Comparison of ENCODE assay signal across 1 cellular context in the genomic region with DNA sequence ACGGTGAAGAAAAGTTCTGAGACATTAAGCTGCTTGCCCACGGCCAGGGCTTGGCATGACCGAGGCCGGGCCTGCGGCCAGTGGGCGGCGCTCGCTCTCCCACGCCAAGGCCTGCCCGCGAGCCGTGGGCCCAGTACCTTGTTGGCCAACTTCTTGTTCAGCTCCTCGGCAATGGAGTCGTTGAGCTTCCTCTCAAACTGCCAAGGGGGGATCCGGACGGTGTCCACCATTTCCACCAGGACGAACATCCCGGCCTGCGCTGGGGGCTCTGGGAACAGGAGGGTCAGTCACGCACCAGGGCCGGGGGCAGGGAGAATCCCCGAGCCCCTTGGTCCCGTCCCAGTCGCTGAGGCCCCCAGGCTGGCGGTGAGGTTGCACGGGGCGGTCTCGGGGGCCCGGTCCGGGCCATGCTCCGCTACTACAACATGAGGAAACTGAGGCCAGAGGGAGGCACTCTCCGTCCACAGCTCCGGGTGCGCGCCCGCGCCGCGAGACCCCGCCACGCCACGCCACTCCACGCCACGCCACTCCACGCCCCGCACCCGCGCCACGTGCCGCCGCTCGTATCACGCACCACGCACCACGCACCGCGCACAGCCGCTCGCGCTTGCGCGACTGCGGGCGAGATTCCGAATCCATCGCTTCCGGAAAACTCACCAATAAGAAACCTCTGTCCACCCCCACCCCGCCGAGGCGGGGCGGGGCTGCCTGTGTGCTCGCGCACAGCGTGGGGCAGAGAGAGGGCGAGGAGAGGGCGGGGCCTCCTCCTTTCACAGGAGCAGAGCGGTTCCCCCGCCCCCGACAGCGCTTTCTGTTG.
A peak's percentile ranks its signal among the peaks of the same experiment; 100 is the strongest.
TF ChIP-seq lines count a peak whose summit lies in the region.

A gene with protein sequence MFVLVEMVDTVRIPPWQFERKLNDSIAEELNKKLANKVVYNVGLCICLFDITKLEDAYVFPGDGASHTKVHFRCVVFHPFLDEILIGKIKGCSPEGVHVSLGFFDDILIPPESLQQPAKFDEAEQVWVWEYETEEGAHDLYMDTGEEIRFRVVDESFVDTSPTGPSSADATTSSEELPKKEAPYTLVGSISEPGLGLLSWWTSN (minus strand): TSS at position 617 of the 817 bp plus-strand sequence. CDS start 369 bp downstream, at position 248.

TF ChIP-seq in K562, 482 proteins besides CTCF, POLR2A, EP300 and RAD21 (continued from another document and continues in another):
- TF ChIP-seq, protein P1, sequence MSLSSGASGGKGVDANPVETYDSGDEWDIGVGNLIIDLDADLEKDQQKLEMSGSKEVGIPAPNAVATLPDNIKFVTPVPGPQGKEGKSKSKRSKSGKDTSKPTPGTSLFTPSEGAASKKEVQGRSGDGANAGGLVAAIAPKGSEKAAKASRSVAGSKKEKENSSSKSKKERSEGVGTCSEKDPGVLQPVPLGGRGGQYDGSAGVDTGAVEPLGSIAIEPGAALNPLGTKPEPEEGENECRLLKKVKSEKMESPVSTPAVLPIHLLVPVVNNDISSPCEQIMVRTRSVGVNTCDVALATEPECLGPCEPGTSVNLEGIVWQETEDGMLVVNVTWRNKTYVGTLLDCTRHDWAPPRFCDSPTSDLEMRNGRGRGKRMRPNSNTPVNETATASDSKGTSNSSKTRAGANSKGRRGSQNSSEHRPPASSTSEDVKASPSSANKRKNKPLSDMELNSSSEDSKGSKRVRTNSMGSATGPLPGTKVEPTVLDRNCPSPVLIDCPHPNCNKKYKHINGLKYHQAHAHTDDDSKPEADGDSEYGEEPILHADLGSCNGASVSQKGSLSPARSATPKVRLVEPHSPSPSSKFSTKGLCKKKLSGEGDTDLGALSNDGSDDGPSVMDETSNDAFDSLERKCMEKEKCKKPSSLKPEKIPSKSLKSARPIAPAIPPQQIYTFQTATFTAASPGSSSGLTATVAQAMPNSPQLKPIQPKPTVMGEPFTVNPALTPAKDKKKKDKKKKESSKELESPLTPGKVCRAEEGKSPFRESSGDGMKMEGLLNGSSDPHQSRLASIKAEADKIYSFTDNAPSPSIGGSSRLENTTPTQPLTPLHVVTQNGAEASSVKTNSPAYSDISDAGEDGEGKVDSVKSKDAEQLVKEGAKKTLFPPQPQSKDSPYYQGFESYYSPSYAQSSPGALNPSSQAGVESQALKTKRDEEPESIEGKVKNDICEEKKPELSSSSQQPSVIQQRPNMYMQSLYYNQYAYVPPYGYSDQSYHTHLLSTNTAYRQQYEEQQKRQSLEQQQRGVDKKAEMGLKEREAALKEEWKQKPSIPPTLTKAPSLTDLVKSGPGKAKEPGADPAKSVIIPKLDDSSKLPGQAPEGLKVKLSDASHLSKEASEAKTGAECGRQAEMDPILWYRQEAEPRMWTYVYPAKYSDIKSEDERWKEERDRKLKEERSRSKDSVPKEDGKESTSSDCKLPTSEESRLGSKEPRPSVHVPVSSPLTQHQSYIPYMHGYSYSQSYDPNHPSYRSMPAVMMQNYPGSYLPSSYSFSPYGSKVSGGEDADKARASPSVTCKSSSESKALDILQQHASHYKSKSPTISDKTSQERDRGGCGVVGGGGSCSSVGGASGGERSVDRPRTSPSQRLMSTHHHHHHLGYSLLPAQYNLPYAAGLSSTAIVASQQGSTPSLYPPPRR (CRISPR knock-in tag; IDR thresholded peaks at IDR 0.05; ENCODE audit: borderline replicate concordance), result no peak
- TF ChIP-seq, protein P2, sequence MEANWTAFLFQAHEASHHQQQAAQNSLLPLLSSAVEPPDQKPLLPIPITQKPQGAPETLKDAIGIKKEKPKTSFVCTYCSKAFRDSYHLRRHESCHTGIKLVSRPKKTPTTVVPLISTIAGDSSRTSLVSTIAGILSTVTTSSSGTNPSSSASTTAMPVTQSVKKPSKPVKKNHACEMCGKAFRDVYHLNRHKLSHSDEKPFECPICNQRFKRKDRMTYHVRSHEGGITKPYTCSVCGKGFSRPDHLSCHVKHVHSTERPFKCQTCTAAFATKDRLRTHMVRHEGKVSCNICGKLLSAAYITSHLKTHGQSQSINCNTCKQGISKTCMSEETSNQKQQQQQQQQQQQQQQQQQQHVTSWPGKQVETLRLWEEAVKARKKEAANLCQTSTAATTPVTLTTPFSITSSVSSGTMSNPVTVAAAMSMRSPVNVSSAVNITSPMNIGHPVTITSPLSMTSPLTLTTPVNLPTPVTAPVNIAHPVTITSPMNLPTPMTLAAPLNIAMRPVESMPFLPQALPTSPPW (CRISPR knock-in tag; IDR thresholded peaks at IDR 0.05), result peak; percentile 92
- peak; percentile 23 for TF ChIP-seq TAF1 (IDR thresholded peaks at IDR 0.05; ENCODE audit: control insufficient read depth, extremely low read depth, insufficient read depth, low read length, severe bottlenecking)
- no peak for TF ChIP-seq ATF1 (CRISPR knock-in tag; IDR thresholded peaks at IDR 0.05)
- peak; percentile 60 for TF ChIP-seq ATF1 (tag; IDR thresholded peaks at IDR 0.05)
- peak; percentile 80 for TF ChIP-seq BHLHE40 (IDR thresholded peaks at IDR 0.05; ENCODE audit: low read length)
- TF ChIP-seq STAG1 (CRISPR knock-in tag; IDR thresholded peaks at IDR 0.05; ENCODE audit: borderline replicate concordance), result peak; percentile 22; the same call in 1 of the 2 replicates
- peak; percentile 60 for TF ChIP-seq RBBP5 (IDR thresholded peaks at IDR 0.05; ENCODE audit: borderline replicate concordance, insufficient read depth, low read length, poor library complexity, severe bottlenecking)
- peak; percentile 73; the same call in 1 of the 2 replicates for TF ChIP-seq ZBTB1 (CRISPR knock-in tag; IDR thresholded peaks at IDR 0.05; ENCODE audit: borderline replicate concordance, low read depth)
- TF ChIP-seq CCNT2 (IDR thresholded peaks at IDR 0.05; ENCODE audit: borderline replicate concordance, extremely low read depth, insufficient read length, low read depth, low read length), result peak; percentile 63
- no peak for TF ChIP-seq ZNF212 (CRISPR knock-in tag; IDR thresholded peaks at IDR 0.05)
- peak; percentile 75 for TF ChIP-seq CHD2 (IDR thresholded peaks at IDR 0.05; ENCODE audit: low read depth, low read length)
- TF ChIP-seq RFX1 (IDR thresholded peaks at IDR 0.05), result peak; percentile 96
- TF ChIP-seq, protein P3, sequence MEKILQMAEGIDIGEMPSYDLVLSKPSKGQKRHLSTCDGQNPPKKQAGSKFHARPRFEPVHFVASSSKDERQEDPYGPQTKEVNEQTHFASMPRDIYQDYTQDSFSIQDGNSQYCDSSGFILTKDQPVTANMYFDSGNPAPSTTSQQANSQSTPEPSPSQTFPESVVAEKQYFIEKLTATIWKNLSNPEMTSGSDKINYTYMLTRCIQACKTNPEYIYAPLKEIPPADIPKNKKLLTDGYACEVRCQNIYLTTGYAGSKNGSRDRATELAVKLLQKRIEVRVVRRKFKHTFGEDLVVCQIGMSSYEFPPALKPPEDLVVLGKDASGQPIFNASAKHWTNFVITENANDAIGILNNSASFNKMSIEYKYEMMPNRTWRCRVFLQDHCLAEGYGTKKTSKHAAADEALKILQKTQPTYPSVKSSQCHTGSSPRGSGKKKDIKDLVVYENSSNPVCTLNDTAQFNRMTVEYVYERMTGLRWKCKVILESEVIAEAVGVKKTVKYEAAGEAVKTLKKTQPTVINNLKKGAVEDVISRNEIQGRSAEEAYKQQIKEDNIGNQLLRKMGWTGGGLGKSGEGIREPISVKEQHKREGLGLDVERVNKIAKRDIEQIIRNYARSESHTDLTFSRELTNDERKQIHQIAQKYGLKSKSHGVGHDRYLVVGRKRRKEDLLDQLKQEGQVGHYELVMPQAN (IDR thresholded peaks at IDR 0.05; ENCODE audit: borderline replicate concordance), result peak; percentile 65; the same call in 1 of the 2 replicates
- TF ChIP-seq SMC3 (conservative IDR thresholded peaks at IDR 0.05; ENCODE audit: insufficient read depth, low read depth, low read length), result 0 out of 2 replicates have a peak, but pooled peaks have one; percentile 21
- TF ChIP-seq CREM (IDR thresholded peaks at IDR 0.05; ENCODE audit: low read depth), result peak; percentile 39; the same call in 1 of the 2 replicates
- TF ChIP-seq GABPB1 (CRISPR knock-in tag; IDR thresholded peaks at IDR 0.05), result no peak; the same call in 1 of the 2 replicates
- peak; percentile 88 for TF ChIP-seq POLR2G (IDR thresholded peaks at IDR 0.05; ENCODE audit: low read depth, low read length)
- peak; percentile 34; the same call in 1 of the 2 replicates for TF ChIP-seq L3MBTL2 (IDR thresholded peaks at IDR 0.05)
- no peak for TF ChIP-seq CBFA2T3 (IDR thresholded peaks at IDR 0.05)
- TF ChIP-seq DMBX1 (CRISPR knock-in tag; IDR thresholded peaks at IDR 0.05; ENCODE audit: borderline replicate concordance), result 0 out of 2 replicates have a peak, but pooled peaks have one; percentile 23
- peak; percentile 74; the same call in 1 of the 2 replicates for TF ChIP-seq PHF8 (IDR thresholded peaks at IDR 0.05; ENCODE audit: borderline replicate concordance, low read length)
- TF ChIP-seq, protein P4, sequence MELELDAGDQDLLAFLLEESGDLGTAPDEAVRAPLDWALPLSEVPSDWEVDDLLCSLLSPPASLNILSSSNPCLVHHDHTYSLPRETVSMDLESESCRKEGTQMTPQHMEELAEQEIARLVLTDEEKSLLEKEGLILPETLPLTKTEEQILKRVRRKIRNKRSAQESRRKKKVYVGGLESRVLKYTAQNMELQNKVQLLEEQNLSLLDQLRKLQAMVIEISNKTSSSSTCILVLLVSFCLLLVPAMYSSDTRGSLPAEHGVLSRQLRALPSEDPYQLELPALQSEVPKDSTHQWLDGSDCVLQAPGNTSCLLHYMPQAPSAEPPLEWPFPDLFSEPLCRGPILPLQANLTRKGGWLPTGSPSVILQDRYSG (tag; conservative IDR thresholded peaks at IDR 0.05; ENCODE audit: low read depth), result 0 out of 2 replicates have a peak, but pooled peaks have one; percentile 38
- TF ChIP-seq ZEB2 (IDR thresholded peaks at IDR 0.05), result no peak
- no peak for TF ChIP-seq ZNF133 (CRISPR knock-in tag; IDR thresholded peaks at IDR 0.05)
- TF ChIP-seq ZNF174 (CRISPR knock-in tag; IDR thresholded peaks at IDR 0.05), result no peak
- TF ChIP-seq MYNN (IDR thresholded peaks at IDR 0.05), result 0 out of 2 replicates have a peak, but pooled peaks have one; percentile 40
- TF ChIP-seq MYNN (CRISPR knock-in tag; IDR thresholded peaks at IDR 0.05), result no peak
- TF ChIP-seq, protein P5, sequence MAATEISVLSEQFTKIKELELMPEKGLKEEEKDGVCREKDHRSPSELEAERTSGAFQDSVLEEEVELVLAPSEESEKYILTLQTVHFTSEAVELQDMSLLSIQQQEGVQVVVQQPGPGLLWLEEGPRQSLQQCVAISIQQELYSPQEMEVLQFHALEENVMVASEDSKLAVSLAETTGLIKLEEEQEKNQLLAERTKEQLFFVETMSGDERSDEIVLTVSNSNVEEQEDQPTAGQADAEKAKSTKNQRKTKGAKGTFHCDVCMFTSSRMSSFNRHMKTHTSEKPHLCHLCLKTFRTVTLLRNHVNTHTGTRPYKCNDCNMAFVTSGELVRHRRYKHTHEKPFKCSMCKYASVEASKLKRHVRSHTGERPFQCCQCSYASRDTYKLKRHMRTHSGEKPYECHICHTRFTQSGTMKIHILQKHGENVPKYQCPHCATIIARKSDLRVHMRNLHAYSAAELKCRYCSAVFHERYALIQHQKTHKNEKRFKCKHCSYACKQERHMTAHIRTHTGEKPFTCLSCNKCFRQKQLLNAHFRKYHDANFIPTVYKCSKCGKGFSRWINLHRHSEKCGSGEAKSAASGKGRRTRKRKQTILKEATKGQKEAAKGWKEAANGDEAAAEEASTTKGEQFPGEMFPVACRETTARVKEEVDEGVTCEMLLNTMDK (IDR thresholded peaks at IDR 0.05; ENCODE audit: borderline replicate concordance, insufficient read depth, low read depth, low read length, poor library complexity, severe bottlenecking), result peak; percentile 17
- TF ChIP-seq ZNF766 (CRISPR knock-in tag; conservative IDR thresholded peaks at IDR 0.05), result peak; percentile 93
- TF ChIP-seq SMARCB1 (IDR thresholded peaks at IDR 0.05; ENCODE audit: insufficient read length, low read depth), result no peak
- 0 out of 4 replicates have a peak, but pooled peaks of 1 of the 2 experiments have one; percentile 20 for TF ChIP-seq TEAD1 (CRISPR knock-in tag; IDR thresholded peaks at IDR 0.05)
- TF ChIP-seq RBFOX2 (IDR thresholded peaks at IDR 0.05; ENCODE audit: low read depth, low read length), result peak; percentile 92
- TF ChIP-seq, protein P6, sequence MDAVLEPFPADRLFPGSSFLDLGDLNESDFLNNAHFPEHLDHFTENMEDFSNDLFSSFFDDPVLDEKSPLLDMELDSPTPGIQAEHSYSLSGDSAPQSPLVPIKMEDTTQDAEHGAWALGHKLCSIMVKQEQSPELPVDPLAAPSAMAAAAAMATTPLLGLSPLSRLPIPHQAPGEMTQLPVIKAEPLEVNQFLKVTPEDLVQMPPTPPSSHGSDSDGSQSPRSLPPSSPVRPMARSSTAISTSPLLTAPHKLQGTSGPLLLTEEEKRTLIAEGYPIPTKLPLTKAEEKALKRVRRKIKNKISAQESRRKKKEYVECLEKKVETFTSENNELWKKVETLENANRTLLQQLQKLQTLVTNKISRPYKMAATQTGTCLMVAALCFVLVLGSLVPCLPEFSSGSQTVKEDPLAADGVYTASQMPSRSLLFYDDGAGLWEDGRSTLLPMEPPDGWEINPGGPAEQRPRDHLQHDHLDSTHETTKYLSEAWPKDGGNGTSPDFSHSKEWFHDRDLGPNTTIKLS (IDR thresholded peaks at IDR 0.05; ENCODE audit: borderline replicate concordance, low read depth), result peak; percentile 50; the same call in 1 of the 2 replicates
- no peak for TF ChIP-seq SMAD1 (IDR thresholded peaks at IDR 0.05; ENCODE audit: low read depth, low read length, partially characterized antibody)
- peak; percentile 85 for TF ChIP-seq GATAD2B (IDR thresholded peaks at IDR 0.05; ENCODE audit: borderline replicate concordance)
- peak; percentile 76 for TF ChIP-seq CXXC5 (CRISPR knock-in tag; IDR thresholded peaks at IDR 0.05)
- peak; percentile 32; the same call in 1 of the 2 replicates for TF ChIP-seq RB1 (IDR thresholded peaks at IDR 0.05; ENCODE audit: low read depth)
- TF ChIP-seq TEAD2 (tag; IDR thresholded peaks at IDR 0.05), result no peak
- TF ChIP-seq KHSRP (IDR thresholded peaks at IDR 0.05), result 0 out of 2 replicates have a peak, but pooled peaks have one; percentile 18
- 0 out of 4 replicates have a peak, but pooled peaks of 1 of the 2 experiments have one; percentile 27 for TF ChIP-seq HDAC1 (IDR thresholded peaks at IDR 0.05)
- TF ChIP-seq ZNF431 (CRISPR knock-in tag; IDR thresholded peaks at IDR 0.05), result 0 out of 2 replicates have a peak, but pooled peaks have one; percentile 32
- TF ChIP-seq, protein P7, sequence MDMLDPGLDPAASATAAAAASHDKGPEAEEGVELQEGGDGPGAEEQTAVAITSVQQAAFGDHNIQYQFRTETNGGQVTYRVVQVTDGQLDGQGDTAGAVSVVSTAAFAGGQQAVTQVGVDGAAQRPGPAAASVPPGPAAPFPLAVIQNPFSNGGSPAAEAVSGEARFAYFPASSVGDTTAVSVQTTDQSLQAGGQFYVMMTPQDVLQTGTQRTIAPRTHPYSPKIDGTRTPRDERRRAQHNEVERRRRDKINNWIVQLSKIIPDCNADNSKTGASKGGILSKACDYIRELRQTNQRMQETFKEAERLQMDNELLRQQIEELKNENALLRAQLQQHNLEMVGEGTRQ (CRISPR knock-in tag; IDR thresholded peaks at IDR 0.05), result 0 out of 2 replicates have a peak, but pooled peaks have one; percentile 18
- TF ChIP-seq FIP1L1 (IDR thresholded peaks at IDR 0.05; ENCODE audit: low read depth, low read length, poor library complexity, severe bottlenecking), result peak; percentile 25
- no peak for TF ChIP-seq HNRNPL (IDR thresholded peaks at IDR 0.05; ENCODE audit: low read depth, low read length)
- peak; percentile 68 for TF ChIP-seq MEIS2 (IDR thresholded peaks at IDR 0.05; ENCODE audit: partially characterized antibody)
- TF ChIP-seq, protein P8, sequence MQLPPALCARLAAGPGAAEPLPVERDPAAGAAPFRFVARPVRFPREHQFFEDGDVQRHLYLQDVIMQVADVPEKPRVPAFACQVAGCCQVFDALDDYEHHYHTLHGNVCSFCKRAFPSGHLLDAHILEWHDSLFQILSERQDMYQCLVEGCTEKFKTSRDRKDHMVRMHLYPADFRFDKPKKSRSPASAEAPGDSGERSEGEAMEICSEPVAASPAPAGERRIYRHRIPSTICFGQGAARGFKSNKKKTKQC (CRISPR knock-in tag; IDR thresholded peaks at IDR 0.05), result peak; percentile 57; the same call in 1 of the 2 replicates
